16 cellular contexts compared by ENCODE assay signal in the genomic region with DNA sequence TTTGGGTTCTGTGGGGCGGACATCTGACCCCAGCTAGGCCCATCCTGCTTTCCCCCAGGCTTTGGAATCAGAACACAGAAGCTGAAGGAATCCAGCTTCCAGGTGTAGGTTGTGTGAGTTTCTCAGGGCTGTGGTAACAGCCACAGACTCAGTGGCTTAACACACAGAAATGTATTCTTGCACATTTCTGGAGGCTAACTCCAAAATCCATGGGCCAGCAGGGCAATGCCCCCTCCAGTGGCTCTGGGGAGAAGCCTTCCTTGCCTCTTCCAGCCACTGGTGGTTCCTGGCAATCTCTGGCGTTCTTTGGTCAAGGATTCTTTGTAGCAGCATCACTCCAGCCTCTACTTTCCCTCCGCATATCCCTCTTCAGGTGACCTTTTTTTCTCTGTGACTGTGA. TPM values are rescaled to one million over a fixed set of nuclear protein-coding genes. Genes with fewer than 3 reads are reported as not detected.
DNase-seq lines count a peak whose midpoint lies in the region; ATAC-seq and TF ChIP-seq lines count a peak whose summit lies in the region.
"Had no signal": no experiment of that assay in that cellular context is flagged by ENCODE, and none has a peak within 500 bp of the region (broad histone marks: within the 10 kb centered on the region; RNA-seq: fewer than 3 reads in every experiment).

No MANE protein-coding gene starts in this region.

- H3K4me1 Mint-ChIP-seq in GM23338 (peaks cover 11% of the 10 kb centered on the region), brain (peaks cover 14% of the 10 kb centered on the region)

- no peak overlapping the region for H3K27ac ChIP-seq in GM23338 (ENCODE audit: low read depth)
- H3K27ac ChIP-seq in osteoblast (ENCODE audit: low read depth, low read length): no peak overlapping the region
- H3K27ac ChIP-seq in effector memory CD4-positive, alpha-beta T cell (ENCODE audit: insufficient read depth, low read length, poor library complexity, severe bottlenecking): no peak overlapping the region
- H3K27ac ChIP-seq: BLaER1 had no signal

- DNase-seq in GM23338 (ENCODE audit: low spot score) (no peak), fibroblast of the aortic adventitia (ENCODE audit: low read depth) (no peak), osteoblast (ENCODE audit: insufficient read length, low spot score, missing footprints) (peak; percentile 69), kidney tubule cell (ENCODE audit: low spot score) (no peak), retina (no peak)
- DNase-seq in effector memory CD4-positive, alpha-beta T cell: no peak
- DNase-seq: 8988T; AML-193; CD8-positive, alpha-beta memory T cell; GF-D8; GOT3; HCEC 1CT; IMR-90 had no signal

- no peaks in the 10 kb centered on the region for H3K9me3 ChIP-seq in osteoblast (ENCODE audit: low read depth, low read length)
- H3K9me3 ChIP-seq in effector memory CD4-positive, alpha-beta T cell (ENCODE audit: control insufficient read depth, low read length): no peaks in the 10 kb centered on the region

- H3K27me3 Mint-ChIP-seq in GM23338 (ENCODE audit: insufficient read depth, low read depth, poor library complexity) (peaks cover 36% of the 10 kb centered on the region), brain (peaks cover 19% of the 10 kb centered on the region)

- H3K4me1 ChIP-seq in GM23338 (ENCODE audit: insufficient read depth): peaks cover 5% of the 10 kb centered on the region; the same call in 1 of the 2 replicates
- no peaks in the 10 kb centered on the region for H3K4me1 ChIP-seq in osteoblast (ENCODE audit: insufficient read depth, low read length)
- H3K4me1 ChIP-seq in effector memory CD4-positive, alpha-beta T cell (ENCODE audit: control insufficient read depth, insufficient read depth, low read length, poor library complexity, severe bottlenecking): no peaks in the 10 kb centered on the region
- H3K4me1 ChIP-seq: BLaER1 had no signal

- no peaks in the 10 kb centered on the region for H3K79me2 ChIP-seq in GM23338 (replicated peaks; ENCODE audit: insufficient read depth)
- H3K79me2 ChIP-seq in osteoblast (ENCODE audit: insufficient read depth, low read length): no peaks in the 10 kb centered on the region

- H3K36me3 Mint-ChIP-seq in GM23338 (ENCODE audit: low read depth): peaks cover 15% of the 10 kb centered on the region
- peaks cover 5% of the 10 kb centered on the region for H3K36me3 Mint-ChIP-seq in brain

- ATAC-seq in GM23338 (no peak), HG03565 (IDR thresholded peaks at IDR 0.05; ENCODE audit: unreplicated experiment) (no peak)

- H3K27me3 ChIP-seq in GM23338 (ENCODE audit: insufficient read depth) (peaks cover 56% of the 10 kb centered on the region), osteoblast (ENCODE audit: insufficient read depth, low read length) (peaks cover 39% of the 10 kb centered on the region)
- peaks cover 12% of the 10 kb centered on the region for H3K27me3 ChIP-seq in effector memory CD4-positive, alpha-beta T cell (replicated peaks; ENCODE audit: control insufficient read depth, insufficient read depth, low read length, poor library complexity, severe bottlenecking)

- H3K36me3 ChIP-seq in GM23338 (ENCODE audit: insufficient read depth): no peaks in the 10 kb centered on the region
- no peaks in the 10 kb centered on the region for H3K36me3 ChIP-seq in osteoblast (ENCODE audit: insufficient read depth, low read length)
- no peaks in the 10 kb centered on the region for H3K36me3 ChIP-seq in effector memory CD4-positive, alpha-beta T cell (ENCODE audit: control insufficient read depth, insufficient read depth, low read length)
- H3K36me3 ChIP-seq: BLaER1 had no signal

- H4K20me1 ChIP-seq in GM23338 (replicated peaks; ENCODE audit: insufficient read depth) (no peaks in the 10 kb centered on the region), osteoblast (ENCODE audit: insufficient read depth, low read length) (no peaks in the 10 kb centered on the region)
- H4K20me1 ChIP-seq: BLaER1 had no signal

- 0 out of 4 replicates have a peak, but pooled peaks of 1 of the 2 experiments have one; percentile 2 for TF ChIP-seq CTCF in GM23338 (conservative IDR thresholded peaks at IDR 0.05; ENCODE audit: low read depth in 2 of 2)
- no peak for TF ChIP-seq CTCF in brain (conservative IDR thresholded peaks at IDR 0.05)
- TF ChIP-seq CTCF in fibroblast of the aortic adventitia (IDR thresholded peaks at IDR 0.05; ENCODE audit: insufficient read depth, low read length): peak; percentile 7
- no peak for TF ChIP-seq CTCF in osteoblast (IDR thresholded peaks at IDR 0.05; ENCODE audit: extremely low read depth, low read depth, low read length)

- H2AFZ ChIP-seq in GM23338 (no peak overlapping the region), osteoblast (ENCODE audit: low read length) (no peak overlapping the region)

- no peaks in the 10 kb centered on the region for H3K9me2 ChIP-seq in GM23338 (ENCODE audit: insufficient read depth)

- no peak overlapping the region for H3K4me3 ChIP-seq in GM23338
- H3K4me3 ChIP-seq in fibroblast of the aortic adventitia (ENCODE audit: low read depth, low read length): no peak overlapping the region
- no peak overlapping the region for H3K4me3 ChIP-seq in osteoblast (ENCODE audit: insufficient read depth, low read length)
- H3K4me3 ChIP-seq in effector memory CD4-positive, alpha-beta T cell (ENCODE audit: insufficient read depth, low read depth, low read length, poor library complexity, severe bottlenecking): no peak overlapping the region
- H3K4me3 ChIP-seq: BLaER1 had no signal

- H3K9me3 Mint-ChIP-seq in GM23338: peaks cover 23% of the 10 kb centered on the region
- H3K9me3 Mint-ChIP-seq in brain: peaks cover 4 to 17% (median 9%) of the 10 kb centered on the region in 5 experiments

- H3K4me2 ChIP-seq in GM23338 (no peak overlapping the region), osteoblast (ENCODE audit: insufficient read depth, low read length) (no peak overlapping the region)
- H3K4me2 ChIP-seq: BLaER1 had no signal

- H3K27ac Mint-ChIP-seq in GM23338 (no peak overlapping the region), brain (no peak overlapping the region)
- H3K27ac Mint-ChIP-seq: CD8-positive, alpha-beta memory T cell had no signal

- H3K4me3 Mint-ChIP-seq in GM23338: peak overlapping the region; percentile 4; the same call in 1 of the 3 replicates
- H3K4me3 Mint-ChIP-seq in brain: peak overlapping the region; percentile 37 to 80 (median 49)

- H3F3A ChIP-seq in GM23338 (replicated peaks; ENCODE audit: low read depth): peaks cover 7% of the 10 kb centered on the region; the same call in 1 of the 2 replicates

TF ChIP-seq in GM23338, 12 proteins besides CTCF, POLR2A, EP300 and RAD21 (continues in another document):
- TF ChIP-seq ZNF114 (CRISPR knock-in tag; IDR thresholded peaks at IDR 0.05) (no peak), CREB1 (CRISPR knock-in tag; IDR thresholded peaks at IDR 0.05; ENCODE audit: low read depth) (no peak), ZNF331 (CRISPR knock-in tag; IDR thresholded peaks at IDR 0.05; ENCODE audit: low read depth) (no peak), STAT1 (IDR thresholded peaks at IDR 0.05; ENCODE audit: unreplicated experiment) (no peak), POLR2AphosphoS5 (IDR thresholded peaks at IDR 0.05; ENCODE audit: low read depth) (no peak), NANOG (IDR thresholded peaks at IDR 0.05; ENCODE audit: borderline replicate concordance) (no peak), EZH2 (IDR thresholded peaks at IDR 0.05; ENCODE audit: low read depth, unreplicated experiment) (no peak)
- TF ChIP-seq, protein P1, sequence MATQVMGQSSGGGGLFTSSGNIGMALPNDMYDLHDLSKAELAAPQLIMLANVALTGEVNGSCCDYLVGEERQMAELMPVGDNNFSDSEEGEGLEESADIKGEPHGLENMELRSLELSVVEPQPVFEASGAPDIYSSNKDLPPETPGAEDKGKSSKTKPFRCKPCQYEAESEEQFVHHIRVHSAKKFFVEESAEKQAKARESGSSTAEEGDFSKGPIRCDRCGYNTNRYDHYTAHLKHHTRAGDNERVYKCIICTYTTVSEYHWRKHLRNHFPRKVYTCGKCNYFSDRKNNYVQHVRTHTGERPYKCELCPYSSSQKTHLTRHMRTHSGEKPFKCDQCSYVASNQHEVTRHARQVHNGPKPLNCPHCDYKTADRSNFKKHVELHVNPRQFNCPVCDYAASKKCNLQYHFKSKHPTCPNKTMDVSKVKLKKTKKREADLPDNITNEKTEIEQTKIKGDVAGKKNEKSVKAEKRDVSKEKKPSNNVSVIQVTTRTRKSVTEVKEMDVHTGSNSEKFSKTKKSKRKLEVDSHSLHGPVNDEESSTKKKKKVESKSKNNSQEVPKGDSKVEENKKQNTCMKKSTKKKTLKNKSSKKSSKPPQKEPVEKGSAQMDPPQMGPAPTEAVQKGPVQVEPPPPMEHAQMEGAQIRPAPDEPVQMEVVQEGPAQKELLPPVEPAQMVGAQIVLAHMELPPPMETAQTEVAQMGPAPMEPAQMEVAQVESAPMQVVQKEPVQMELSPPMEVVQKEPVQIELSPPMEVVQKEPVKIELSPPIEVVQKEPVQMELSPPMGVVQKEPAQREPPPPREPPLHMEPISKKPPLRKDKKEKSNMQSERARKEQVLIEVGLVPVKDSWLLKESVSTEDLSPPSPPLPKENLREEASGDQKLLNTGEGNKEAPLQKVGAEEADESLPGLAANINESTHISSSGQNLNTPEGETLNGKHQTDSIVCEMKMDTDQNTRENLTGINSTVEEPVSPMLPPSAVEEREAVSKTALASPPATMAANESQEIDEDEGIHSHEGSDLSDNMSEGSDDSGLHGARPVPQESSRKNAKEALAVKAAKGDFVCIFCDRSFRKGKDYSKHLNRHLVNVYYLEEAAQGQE (IDR thresholded peaks at IDR 0.05; ENCODE audit: unreplicated experiment): no peak

RNA-seq across cellular contexts. Expression of a gene that starts 1.3 kb away (rescaled TPM):
- total RNA-seq in GM23338 (2014; rRNA removed; shearing (Covaris generic)): 6.3 and 6.6 TPM in 2 replicates
- 0.53 and 0.56 TPM in 2 replicates for polyA plus RNA-seq in GM23338 (2016; fragmentation: Nextera tagmentation; extraction: Ambion mirVana)
- polyA plus RNA-seq in brain (ENCODE audit: insufficient read depth, low read depth, low replicate concordance): 18.6 TPM
- total RNA-seq in fibroblast of the aortic adventitia (ENCODE audit: low replicate concordance): not detected in 2 replicates
- not detected in 2 replicates for total RNA-seq in osteoblast
- total RNA-seq: CD8-positive, alpha-beta memory T cell had no signal
- polyA plus RNA-seq: CD8-positive, alpha-beta memory T cell had no signal

RNA-seq across cellular contexts. Expression of a gene that starts 27.3 kb away (rescaled TPM):
- 8.4 and 9.7 TPM in 2 replicates for total RNA-seq in GM23338 (2014; rRNA removed; shearing (Covaris generic))
- polyA plus RNA-seq in GM23338 (2016; fragmentation: Nextera tagmentation; extraction: Ambion mirVana) (6.1 and 6.5 TPM in 2 replicates), brain (ENCODE audit: insufficient read depth, low read depth, low replicate concordance) (0.25 TPM)
- total RNA-seq in fibroblast of the aortic adventitia (ENCODE audit: low replicate concordance) (3.4 and 5.3 TPM in 2 replicates), osteoblast (9.0 and 10.3 TPM in 2 replicates)
- polyA plus RNA-seq: CD8-positive, alpha-beta memory T cell had no signal

RNA-seq across cellular contexts. Expression of a gene that starts 50.4 kb away (rescaled TPM):
- 2.8 and 5.3 TPM in 2 replicates for total RNA-seq in GM23338 (2014; rRNA removed; shearing (Covaris generic))
- polyA plus RNA-seq in GM23338 (2016; fragmentation: Nextera tagmentation; extraction: Ambion mirVana) (1.7 and 4.4 TPM in 2 replicates), brain (ENCODE audit: insufficient read depth, low read depth, low replicate concordance) (27.8 TPM)
- total RNA-seq in fibroblast of the aortic adventitia (ENCODE audit: low replicate concordance) (22.1 and 47.2 TPM in 2 replicates), osteoblast (35.4 and 36.6 TPM in 2 replicates)
